8 cellular contexts compared by ENCODE assay signal in genomic region chr3:159872374-159873109, GRCh38. TPM values are rescaled to one million over a fixed set of nuclear protein-coding genes. Genes with fewer than 3 reads are reported as not detected.
DNase-seq lines count a peak whose midpoint lies in the region; ATAC-seq and TF ChIP-seq lines count a peak whose summit lies in the region.

No MANE protein-coding gene starts in this region.

- H3K27me3 ChIP-seq in OCI-LY3 (ENCODE audit: low read depth, low read length): no peaks in the 10 kb centered on the region
- no peaks in the 10 kb centered on the region for H3K27me3 ChIP-seq in endodermal cell (ENCODE audit: control insufficient read depth, insufficient read depth, low read length, poor library complexity, severe bottlenecking)

- ATAC-seq in GM18909 (IDR thresholded peaks at IDR 0.05; ENCODE audit: poor library complexity, unreplicated experiment): peak; percentile 59
- ATAC-seq in HG03045 (IDR thresholded peaks at IDR 0.05; ENCODE audit: unreplicated experiment): no peak

- no peak overlapping the region for H3K4me3 ChIP-seq in OCI-LY3 (ENCODE audit: low read length)
- H3K4me3 ChIP-seq in fibroblast of pulmonary artery (replicated peaks; ENCODE audit: low read depth, low read length): no peak overlapping the region
- no peak overlapping the region for H3K4me3 ChIP-seq in endodermal cell (ENCODE audit: low read length)

- H3K27me3 Mint-ChIP-seq in CD14-positive monocyte (ENCODE audit: low read depth in 3 of 3) (peaks cover 0 to 1% (median 0%) of the 10 kb centered on the region in 3 donors), endodermal cell (ENCODE audit: insufficient read depth) (no peaks in the 10 kb centered on the region)

- H3K36me3 ChIP-seq in OCI-LY3 (replicated peaks; ENCODE audit: low read depth, low read length): no peaks in the 10 kb centered on the region
- no peaks in the 10 kb centered on the region for H3K36me3 ChIP-seq in endodermal cell (ENCODE audit: control insufficient read depth, insufficient read depth, low read length)

- DNase-seq in fibroblast of pulmonary artery (ENCODE audit: low read depth) (peak; percentile 86), stromal cell of bone marrow (ENCODE audit: low read depth) (peak; percentile 63), CD14-positive monocyte (ENCODE audit: low spot score) (no peak), NCI-H1048 (lab: John Stamatoyannopoulos, UW) (no peak), endodermal cell (no peak)

- H2AFZ ChIP-seq in OCI-LY3 (ENCODE audit: low read depth, low read length): no peak overlapping the region

- H3K27ac ChIP-seq in OCI-LY3 (ENCODE audit: low read length) (no peak overlapping the region), endodermal cell (ENCODE audit: low read depth, low read length) (no peak overlapping the region)

- H3K4me3 Mint-ChIP-seq in CD14-positive monocyte: no peak overlapping the region
- H3K4me3 Mint-ChIP-seq in endodermal cell: no peak overlapping the region

- H3K4me2 ChIP-seq in OCI-LY3 (ENCODE audit: low read length): no peak overlapping the region

- H3K4me1 Mint-ChIP-seq in CD14-positive monocyte (peaks cover 21% of the 10 kb centered on the region), endodermal cell (no peaks in the 10 kb centered on the region)

- H3K36me3 Mint-ChIP-seq in CD14-positive monocyte (no peaks in the 10 kb centered on the region), endodermal cell (ENCODE audit: low read depth) (no peaks in the 10 kb centered on the region)

- 75 to 81% methylated on average over 2 of the region's 3 CpGs for WGBS in endodermal cell (ENCODE audit: insufficient coverage in 1 of 2, insufficient read length in 1 of 2), 2 experiments

- peak; percentile 21; the same call in 1 of the 2 replicates for TF ChIP-seq CTCF in OCI-LY3 (IDR thresholded peaks at IDR 0.05; ENCODE audit: low read depth, low read length)
- peak; percentile 38 for TF ChIP-seq CTCF in fibroblast of pulmonary artery (IDR thresholded peaks at IDR 0.05; ENCODE audit: low read length, missing control alignments)
- TF ChIP-seq CTCF in CD14-positive monocyte (IDR thresholded peaks at IDR 0.05): no peak
- TF ChIP-seq CTCF in endodermal cell (conservative IDR thresholded peaks at IDR 0.05): no peak

- H4K20me1 ChIP-seq in OCI-LY3 (ENCODE audit: insufficient read depth, low read length): no peaks in the 10 kb centered on the region

- intact Hi-C loops in CD14-positive monocyte (cut with micrococcal nuclease): no loop called here

- H3K27ac Mint-ChIP-seq in CD14-positive monocyte: peak overlapping the region in 1 of 7 donors; percentile 5
- H3K27ac Mint-ChIP-seq in endodermal cell: no peak overlapping the region

- H3K79me2 ChIP-seq in OCI-LY3 (ENCODE audit: low read length): no peaks in the 10 kb centered on the region

- no peak overlapping the region for H3K9ac ChIP-seq in OCI-LY3 (ENCODE audit: low read length)
- no peak overlapping the region for H3K9ac ChIP-seq in endodermal cell (ENCODE audit: extremely low read depth, low read length, poor library complexity, severe bottlenecking)

- H3K9me3 ChIP-seq in OCI-LY3 (ENCODE audit: insufficient read depth, low read length) (no peaks in the 10 kb centered on the region), endodermal cell (ENCODE audit: control insufficient read depth, low read length) (no peaks in the 10 kb centered on the region)

- H3K9me3 Mint-ChIP-seq in CD14-positive monocyte (no peaks in the 10 kb centered on the region), endodermal cell (no peaks in the 10 kb centered on the region)

- H3K4me1 ChIP-seq in OCI-LY3 (ENCODE audit: low read length) (peaks cover 16% of the 10 kb centered on the region), endodermal cell (ENCODE audit: control insufficient read depth, insufficient read depth, low read length) (no peaks in the 10 kb centered on the region)

RNA-seq across cellular contexts. Expression of gene SCHIP1, which starts 32.9 kb away (rescaled TPM):
- polyA plus RNA-seq in CD14-positive monocyte: not detected
- total RNA-seq in endodermal cell: under 1 TPM; 0.64 to 0.84 TPM
- 54.3 TPM for polyA plus RNA-seq in endodermal cell (2013, experiment 1 of 2)
- 49.1 TPM for polyA plus RNA-seq in endodermal cell (2013, experiment 2 of 2)

Comparison
In these comparisons a context has a peak if more than half of its experiments do, and no peak if none do; other contexts are left out.
1. CTCF ChIP-seq: peak in OCI-LY3 (single experiment) and fibroblast of pulmonary artery (single experiment); none in CD14-positive monocyte (single experiment) and endodermal cell (single experiment).
2. DNase-seq: peak in fibroblast of pulmonary artery (single experiment) and stromal cell of bone marrow (single experiment); none in CD14-positive monocyte (single experiment), NCI-H1048 (single experiment) and endodermal cell (single experiment).